ENCODE assay signal across 8 cellular contexts in genomic region chr1:44531785-44532566, GRCh38.
DNase-seq lines count a peak whose midpoint lies in the region; TF ChIP-seq lines count a peak whose summit lies in the region.

No MANE protein-coding gene starts in this region.

- intact Hi-C loops in prostate gland (cut with DNase I), result no loop called here

- H3K4me3 ChIP-seq in GM12865 (ENCODE audit: low read depth, low read length) (no peak overlapping the region), HEK293 (ENCODE audit: low read depth, low read length) (no peak overlapping the region), prostate gland (no peak overlapping the region)

- H3K27ac ChIP-seq in HEK293 (ENCODE audit: extremely low read depth, low read depth, low read length), result no peak overlapping the region
- H3K27ac ChIP-seq in prostate gland, result no peak overlapping the region

- POLR2A ChIA-PET in HEK293 (lab: Yijun Ruan, JAX), result no interaction called here

- H3K9me3 ChIP-seq in HEK293 (ENCODE audit: control insufficient read depth, insufficient read depth, low read depth, low read length) (no peaks in the 10 kb centered on the region), prostate gland (no peaks in the 10 kb centered on the region)

- no peak for TF ChIP-seq CTCF in GM12865 (IDR thresholded peaks at IDR 0.05; ENCODE audit: insufficient read depth, low read depth, low read length, missing control alignments)
- TF ChIP-seq CTCF in HEK293 (tag by site-specific recombination; IDR thresholded peaks at IDR 0.05), result no peak
- no peak for TF ChIP-seq CTCF in prostate gland (IDR thresholded peaks at IDR 0.05)

- no peaks in the 10 kb centered on the region for H3K4me1 ChIP-seq in HEK293 (ENCODE audit: control insufficient read depth, insufficient read depth, low read length)
- H3K4me1 ChIP-seq in prostate gland (replicated peaks), result no peaks in the 10 kb centered on the region

- no peak for TF ChIP-seq POLR2A in prostate gland (IDR thresholded peaks at IDR 0.05)

- no peaks in the 10 kb centered on the region for H3K36me3 ChIP-seq in HEK293 (ENCODE audit: control insufficient read depth in 2 of 2, insufficient read depth in 1 of 2, low read length in 2 of 2)
- no peaks in the 10 kb centered on the region for H3K36me3 ChIP-seq in prostate gland

- DNase-seq in GM12865 (ENCODE audit: low read depth) (peak; percentile 69), RKO (ENCODE audit: low spot score) (peak; percentile 92), glomerular visceral epithelial cell (ENCODE audit: extremely low spot score) (peak; percentile 36), prostate gland (ENCODE audit: low spot score) (no peak), NCI-H2107 treated with DMSO at 0.1 percent for 48 hours (lab: John Stamatoyannopoulos, UW; ENCODE audit: unreplicated experiment) (no peak), iPS-NIHi7 (ENCODE audit: extremely low spot score) (no peak), NCI-H1694 (lab: John Stamatoyannopoulos, UW) (no peak)

- CTCF ChIA-PET in HEK293 (lab: Yijun Ruan, JAX), result interaction anchor here (0.6 to 0.9 kb wide), 4 partner anchors 16 to 41 kb away, joined by 3 to 4 read pairs (median 3); no protein-coding TSS in a partner anchor

- WGBS in prostate gland, result 47% methylated on average over 4 of the region's 4 CpGs

- no peaks in the 10 kb centered on the region for H3K27me3 ChIP-seq in prostate gland (replicated peaks; ENCODE audit: insufficient read depth)

TF ChIP-seq in HEK293, 187 proteins besides CTCF, POLR2A, EP300 and RAD21 (continues in another document):
- TF ChIP-seq PRDM6 (tag by site-specific recombination; IDR thresholded peaks at IDR 0.05), result peak; percentile 49; the same call in 1 of the 2 replicates
- peak; percentile 63 for TF ChIP-seq SETDB1 (IDR thresholded peaks at IDR 0.05; ENCODE audit: insufficient read length, low read length)
- TF ChIP-seq ZEB2 (tag by site-specific recombination; IDR thresholded peaks at IDR 0.05), result peak; percentile 77; the same call in 1 of the 2 replicates
- 0 out of 2 replicates have a peak, but pooled peaks have one; percentile 27 for TF ChIP-seq ZNF518A (tag by site-specific recombination; conservative IDR thresholded peaks at IDR 0.05; ENCODE audit: low read depth)
- no peak for TF ChIP-seq ZNF18 (tag by site-specific recombination; IDR thresholded peaks at IDR 0.05)
- peak; percentile 26; the same call in 1 of the 2 replicates for TF ChIP-seq ZFP69B (tag by site-specific recombination; IDR thresholded peaks at IDR 0.05)
- TF ChIP-seq GLIS1 (tag by site-specific recombination; IDR thresholded peaks at IDR 0.05), result 0 out of 2 replicates have a peak, but pooled peaks have one; percentile 17
- TF ChIP-seq ZNF629 (tag by site-specific recombination; IDR thresholded peaks at IDR 0.05), result peak; percentile 63
- 0 out of 2 replicates have a peak, but pooled peaks have one; percentile 23 for TF ChIP-seq ZNF600 (tag by site-specific recombination; IDR thresholded peaks at IDR 0.05)
- no peak for TF ChIP-seq ZNF768 (tag by site-specific recombination; IDR thresholded peaks at IDR 0.05)
- TF ChIP-seq ZNF660 (tag by site-specific recombination; IDR thresholded peaks at IDR 0.05), result 0 out of 2 replicates have a peak, but pooled peaks have one; percentile 17
- TF ChIP-seq REST (tag by site-specific recombination; IDR thresholded peaks at IDR 0.05), result peak; percentile 83
- TF ChIP-seq SCRT1 (tag by site-specific recombination; IDR thresholded peaks at IDR 0.05; ENCODE audit: borderline replicate concordance), result no peak
- TF ChIP-seq ZIC2 (tag by site-specific recombination; IDR thresholded peaks at IDR 0.05), result peak; percentile 53

Comparison
In these comparisons a context has a peak if more than half of its experiments do, and no peak if none do; other contexts are left out.
1. DNase-seq: peak in GM12865 (single experiment), RKO (single experiment) and glomerular visceral epithelial cell (single experiment); none in prostate gland (single experiment), NCI-H2107 treated with DMSO at 0.1 percent for 48 hours (single experiment), iPS-NIHi7 (single experiment) and NCI-H1694 (single experiment).